In the genomic region with DNA sequence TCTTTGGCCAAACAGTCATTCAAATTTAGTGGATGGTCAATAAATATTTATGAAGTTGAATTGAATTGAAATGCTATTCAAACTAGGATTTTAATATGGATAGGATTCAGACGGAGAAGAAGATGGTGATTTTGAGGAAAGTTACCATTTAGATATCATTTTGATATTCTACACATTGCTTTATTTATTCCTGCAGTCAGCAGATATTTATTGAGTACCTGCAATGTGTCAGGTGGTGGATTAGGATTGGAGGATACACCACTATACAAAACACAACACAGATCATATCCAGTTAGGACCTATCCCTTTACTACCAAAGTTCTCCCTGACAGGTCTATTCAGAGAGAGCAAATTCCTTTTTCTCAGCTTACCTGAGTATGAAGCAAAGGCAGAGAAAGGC, we compare ENCODE assay signal across 25 cellular contexts.
"Had no signal": no experiment of that assay in that cellular context is flagged by ENCODE, and none has a peak within 500 bp of the region (broad histone marks: within the 10 kb centered on the region; RNA-seq: fewer than 3 reads in every experiment).

No MANE protein-coding gene starts in this region.

- H3K36me3 ChIP-seq: left lung, ovary, tibial nerve, uterus had no signal

- H3K27me3 ChIP-seq: left lung, ovary, tibial nerve, uterus had no signal

- DNase-seq: hypothalamus; immature natural killer cell; islet precursor cell; kidney glomerular epithelial cell; left colon; left lung; mesendoderm; mucosa of descending colon; naive thymus-derived CD4-positive, alpha-beta T cell; ovary; retina; right cardiac atrium; stimulated activated CD4-positive, alpha-beta T cell treated with anti-CD3 and anti-CD28 coated beads, Interleukin-1b, Interleukin-23, amount 100 ng/mL, for 48 hours; stimulated activated CD4-positive, alpha-beta T cell treated with anti-CD3 and anti-CD28 coated beads, Interleukin-2, amount 100 ng/mL, for 48 hours; stimulated activated CD4-positive, alpha-beta T cell treated with anti-CD3 and anti-CD28 coated beads, Interleukin-4, amount 100 ng/mL, for 4 hours; stimulated activated CD8-positive, alpha-beta memory T cell treated with anti-CD3 and anti-CD28 coated beads, Interleukin-4, amount 100 ng/mL, for 48 hours; stimulated activated naive CD4-positive, alpha-beta T cell treated with Interleukin-2 at 50 U/mL for 16 hours; stimulated activated naive CD8-positive, alpha-beta T cell treated with anti-CD3 and anti-CD28 coated beads, Interleukin-15, amount 100 ng/mL, for 72 hours; substantia nigra; uterus had no signal

- H3K4me2 ChIP-seq: smooth muscle cell had no signal

- H3K4me1 ChIP-seq: uterus had no signal

- H3K27ac ChIP-seq: left lung, ovary, tibial nerve, uterus had no signal

- ATAC-seq: left colon; left lung; mucosa of descending colon; naive thymus-derived CD4-positive, alpha-beta T cell; natural killer cell treated with Interleukin-12 subunit alpha and Interleukin-12 subunit beta and Interleukin-15 and Interleukin-18, amount 100 ng/mL, for 72 hours; right cardiac atrium; stimulated activated memory B cell treated with anti-CD40 and anti-IgM and Interleukin-4, amounts not matched to agents 10 μg/mL and 1 μg/mL and 100 μg/mL, for 72 hours; stimulated activated naive CD8-positive, alpha-beta T cell treated with anti-CD3 and anti-CD28 coated beads, Interleukin-15, amount 100 ng/mL, for 72 hours had no signal

- H3K9me3 ChIP-seq: left lung, mucosa of descending colon, ovary, tibial nerve, uterus had no signal

- H3K4me3 ChIP-seq: left lung, lung, mucosa of descending colon, ovary, smooth muscle cell, tibial nerve, uterus had no signal
